In the genomic region with DNA sequence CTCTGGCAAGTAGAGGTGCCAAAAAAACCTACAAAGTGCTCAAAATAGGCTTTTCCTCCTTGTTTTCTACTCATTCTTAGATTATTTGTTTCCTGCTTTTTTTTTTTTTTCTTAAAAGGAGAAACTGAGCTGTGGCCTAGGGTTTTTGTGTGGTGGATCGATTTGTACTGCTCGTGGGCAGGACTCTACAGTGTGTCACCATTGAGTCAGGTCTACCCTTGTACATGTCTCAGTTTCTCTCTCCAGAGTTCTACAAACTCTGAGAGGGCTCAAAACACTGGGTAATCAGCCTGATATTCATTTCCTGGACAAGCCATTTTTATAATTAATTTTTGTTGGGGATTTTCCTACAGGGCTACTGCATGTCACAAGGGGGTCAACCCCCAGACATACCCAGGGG, we compare ENCODE assay signal across 7 cellular contexts. TPM values are rescaled to one million over a fixed set of nuclear protein-coding genes. Genes with fewer than 3 reads are reported as not detected.
"Had no signal": no experiment of that assay in that cellular context is flagged by ENCODE, and none has a peak within 500 bp of the region (broad histone marks: within the 10 kb centered on the region; RNA-seq: fewer than 3 reads in every experiment).

No MANE protein-coding gene starts in this region.

- H3K27me3 Mint-ChIP-seq: IgD-negative memory B cell had no signal

- DNase-seq: IMR-90 had no signal

- ATAC-seq: HepG2, K562 had no signal

- H3K4me3 ChIP-seq: K562 had no signal

- H3K27ac Mint-ChIP-seq: IgD-negative memory B cell had no signal

- H3K27ac ChIP-seq: HL-60 had no signal

- H3K36me3 Mint-ChIP-seq: IgD-negative memory B cell had no signal

RNA-seq across cellular contexts. Expression of gene CASP5, which starts 49.4 kb away (rescaled TPM):
- total RNA-seq: HepG2, HT-29, HT1080, IMR-90, K562 had no signal
- polyA plus RNA-seq: HepG2, IMR-90, K562 had no signal
